1 cellular context compared by ENCODE assay signal in genomic region chr4:60934896-60935295, GRCh38.
TF ChIP-seq lines count a peak whose summit lies in the region.

No MANE protein-coding gene starts in this region.

TF ChIP-seq in GM23338, 12 proteins besides CTCF, POLR2A, EP300 and RAD21 (continued from another document):
- TF ChIP-seq, protein P1, sequence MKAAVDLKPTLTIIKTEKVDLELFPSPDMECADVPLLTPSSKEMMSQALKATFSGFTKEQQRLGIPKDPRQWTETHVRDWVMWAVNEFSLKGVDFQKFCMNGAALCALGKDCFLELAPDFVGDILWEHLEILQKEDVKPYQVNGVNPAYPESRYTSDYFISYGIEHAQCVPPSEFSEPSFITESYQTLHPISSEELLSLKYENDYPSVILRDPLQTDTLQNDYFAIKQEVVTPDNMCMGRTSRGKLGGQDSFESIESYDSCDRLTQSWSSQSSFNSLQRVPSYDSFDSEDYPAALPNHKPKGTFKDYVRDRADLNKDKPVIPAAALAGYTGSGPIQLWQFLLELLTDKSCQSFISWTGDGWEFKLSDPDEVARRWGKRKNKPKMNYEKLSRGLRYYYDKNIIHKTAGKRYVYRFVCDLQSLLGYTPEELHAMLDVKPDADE (IDR thresholded peaks at IDR 0.05): no peak
- TF ChIP-seq REST (IDR thresholded peaks at IDR 0.05; ENCODE audit: unreplicated experiment) (no peak), ZNF331 (CRISPR knock-in tag; IDR thresholded peaks at IDR 0.05; ENCODE audit: low read depth) (no peak), STAT1 (IDR thresholded peaks at IDR 0.05; ENCODE audit: unreplicated experiment) (no peak), EZH2phosphoT487 (IDR thresholded peaks at IDR 0.05; ENCODE audit: unreplicated experiment) (no peak), NANOG (IDR thresholded peaks at IDR 0.05; ENCODE audit: borderline replicate concordance) (no peak)
